24 cellular contexts compared by ENCODE assay signal in genomic region chr12:132630672-132631071, GRCh38. TPM values are rescaled to one million over a fixed set of nuclear protein-coding genes. Genes with fewer than 3 reads are reported as not detected.
DNase-seq lines count a peak whose midpoint lies in the region; ATAC-seq and TF ChIP-seq lines count a peak whose summit lies in the region.
"Had no signal": no experiment of that assay in that cellular context is flagged by ENCODE, and none has a peak within 500 bp of the region (broad histone marks: within the 10 kb centered on the region; RNA-seq: fewer than 3 reads in every experiment).

No MANE protein-coding gene starts in this region.

- peaks cover 9% of the 10 kb centered on the region for H3K27me3 Mint-ChIP-seq in endothelial cell (ENCODE audit: unreplicated experiment)
- H3K27me3 Mint-ChIP-seq in CD8-positive, alpha-beta T cell (ENCODE audit: low read depth) = no peaks in the 10 kb centered on the region
- H3K27me3 Mint-ChIP-seq: CD4-positive, alpha-beta T cell had no signal

- intact Hi-C loops in left lung (cut with DNase I) (no loop called here), upper lobe of right lung (cut with DNase I) (no loop called here)
- intact Hi-C loops in CD8-positive, alpha-beta T cell (cut with DNase I, micrococcal nuclease) = no loop called here

- DNase-seq in endothelial cell (ENCODE audit: low spot score) (no peak), left lung (no peak), upper lobe of right lung (no peak), ureter (ENCODE audit: low spot score) (no peak), right atrium auricular region (ENCODE audit: low spot score) (no peak)
- no peak for DNase-seq in CD8-positive, alpha-beta T cell
- DNase-seq: 8988T; ACHN; AML-193; BE2C; CD4-positive, alpha-beta T cell; COR-L47; DMS79; EL; GDM1; GM23248; H7; HCEC 1CT had no signal

- TF ChIP-seq CTCF in HEK293 (tag by site-specific recombination; IDR thresholded peaks at IDR 0.05) (no peak), endothelial cell (IDR thresholded peaks at IDR 0.05; ENCODE audit: unreplicated experiment) (no peak), left lung (IDR thresholded peaks at IDR 0.05) (no peak), upper lobe of right lung (IDR thresholded peaks at IDR 0.05) (no peak), right atrium auricular region (IDR thresholded peaks at IDR 0.05) (no peak)
- TF ChIP-seq CTCF in CD8-positive, alpha-beta T cell (IDR thresholded peaks at IDR 0.05) = no peak

- no peaks in the 10 kb centered on the region for H3K9me3 Mint-ChIP-seq in endothelial cell (ENCODE audit: unreplicated experiment)
- no peaks in the 10 kb centered on the region for H3K9me3 Mint-ChIP-seq in CD8-positive, alpha-beta T cell
- H3K9me3 Mint-ChIP-seq: CD4-positive, alpha-beta T cell had no signal

- CTCF ChIA-PET in HEK293 (lab: Yijun Ruan, JAX) = interaction anchor here (0.9 to 1.3 kb wide), 2 partner anchors 10 to 16 kb away, joined by 3 read pairs; no protein-coding TSS in a partner anchor
- CTCF ChIA-PET in CD8-positive, alpha-beta T cell (lab: Charles Lee) = interaction anchor here (0.6 to 1.0 kb wide), 2 partner anchors 32 to 221 kb away, joined by 3 read pairs; no protein-coding TSS in a partner anchor

- ATAC-seq in left lung (peak; percentile 42), upper lobe of right lung (peak; percentile 9)
- ATAC-seq in CD8-positive, alpha-beta T cell = no peak
- ATAC-seq: A549, GM12878 had no signal

- POLR2A ChIA-PET in HEK293 (lab: Yijun Ruan, JAX) = no interaction called here
- POLR2A ChIA-PET in CD8-positive, alpha-beta T cell (lab: Charles Lee) = no interaction called here

- H3K27ac ChIP-seq in HEK293 (ENCODE audit: extremely low read depth, low read depth, low read length) (no peak overlapping the region), left lung (no peak overlapping the region), upper lobe of right lung (no peak overlapping the region), right atrium auricular region (no peak overlapping the region)
- H3K27ac ChIP-seq in CD8-positive, alpha-beta T cell (ENCODE audit: low read depth, low read length) = no peak overlapping the region
- H3K27ac ChIP-seq: A549; BLaER1 treated with 17β-estradiol and CSF1 and Interleukin-3, amounts not matched to agents 10 nM and 100 nM; GM23248 had no signal

- H3K27ac Mint-ChIP-seq in endothelial cell (ENCODE audit: unreplicated experiment) = no peak overlapping the region
- H3K27ac Mint-ChIP-seq in CD8-positive, alpha-beta T cell = no peak overlapping the region
- H3K27ac Mint-ChIP-seq: CD14-positive monocyte; CD4-positive, alpha-beta T cell had no signal

- H3K4me3 Mint-ChIP-seq in endothelial cell (ENCODE audit: unreplicated experiment) = peak overlapping the region; percentile 77
- no peak overlapping the region for H3K4me3 Mint-ChIP-seq in CD8-positive, alpha-beta T cell
- H3K4me3 Mint-ChIP-seq: CD14-positive monocyte; CD4-positive, alpha-beta T cell had no signal

- H3K9me3 ChIP-seq in HEK293 (ENCODE audit: control insufficient read depth, insufficient read depth, low read depth, low read length) (no peaks in the 10 kb centered on the region), left lung (no peaks in the 10 kb centered on the region), upper lobe of right lung (no peaks in the 10 kb centered on the region), right atrium auricular region (no peaks in the 10 kb centered on the region)
- no peaks in the 10 kb centered on the region for H3K9me3 ChIP-seq in CD8-positive, alpha-beta T cell (ENCODE audit: low read length)
- H3K9me3 ChIP-seq: A549; BE2C; BLaER1 treated with 17β-estradiol and CSF1 and Interleukin-3, amounts not matched to agents 10 nM and 100 nM had no signal

- no peaks in the 10 kb centered on the region for H3K4me1 ChIP-seq in HEK293 (ENCODE audit: control insufficient read depth, insufficient read depth, low read length)
- no peaks in the 10 kb centered on the region for H3K4me1 ChIP-seq in left lung
- H3K4me1 ChIP-seq in upper lobe of right lung = no peaks in the 10 kb centered on the region
- H3K4me1 ChIP-seq in CD8-positive, alpha-beta T cell (ENCODE audit: insufficient read depth, low read length) = no peaks in the 10 kb centered on the region
- no peaks in the 10 kb centered on the region for H3K4me1 ChIP-seq in right atrium auricular region
- H3K4me1 ChIP-seq: A549, BE2C had no signal

- H3K27me3 ChIP-seq in left lung (no peaks in the 10 kb centered on the region), upper lobe of right lung (no peaks in the 10 kb centered on the region), right atrium auricular region (no peaks in the 10 kb centered on the region)
- H3K27me3 ChIP-seq in CD8-positive, alpha-beta T cell (ENCODE audit: insufficient read depth, low read length) = no peaks in the 10 kb centered on the region
- H3K27me3 ChIP-seq: BE2C; BLaER1 treated with 17β-estradiol and CSF1 and Interleukin-3, amounts not matched to agents 10 nM and 100 nM had no signal

- H3K36me3 ChIP-seq in HEK293 (ENCODE audit: control insufficient read depth in 2 of 2, insufficient read depth in 1 of 2, low read length in 2 of 2) (peaks cover 25 to 95% of the 10 kb centered on the region in 2 experiments), left lung (peaks cover 0 to 82% of the 10 kb centered on the region in 2 donors), upper lobe of right lung (peaks cover 51% of the 10 kb centered on the region), right atrium auricular region (peaks cover 36% of the 10 kb centered on the region)
- peaks cover 5% of the 10 kb centered on the region for H3K36me3 ChIP-seq in CD8-positive, alpha-beta T cell (ENCODE audit: insufficient read depth, low read length)

- peaks cover under 1% of the 10 kb centered on the region for H3K4me1 Mint-ChIP-seq in endothelial cell (ENCODE audit: unreplicated experiment)
- H3K4me1 Mint-ChIP-seq in CD8-positive, alpha-beta T cell (ENCODE audit: low read depth) = no peaks in the 10 kb centered on the region
- H3K4me1 Mint-ChIP-seq: CD14-positive monocyte had no signal

- H3K4me3 ChIP-seq in HEK293 (ENCODE audit: low read depth, low read length) = no peak overlapping the region
- no peak overlapping the region for H3K4me3 ChIP-seq in left lung
- no peak overlapping the region for H3K4me3 ChIP-seq in upper lobe of right lung
- H3K4me3 ChIP-seq in CD8-positive, alpha-beta T cell (ENCODE audit: low read depth, low read length) = no peak overlapping the region
- H3K4me3 ChIP-seq in right atrium auricular region = no peak overlapping the region
- H3K4me3 ChIP-seq: A549; BLaER1 treated with 17β-estradiol and CSF1 and Interleukin-3, amounts not matched to agents 10 nM and 100 nM; GM12878; GM23248 had no signal

- H3K36me3 Mint-ChIP-seq in endothelial cell (ENCODE audit: low read depth, unreplicated experiment) = peaks cover 63% of the 10 kb centered on the region
- H3K36me3 Mint-ChIP-seq in CD8-positive, alpha-beta T cell = peaks cover 61% of the 10 kb centered on the region

TF ChIP-seq in HEK293, 187 proteins besides CTCF, POLR2A, EP300 and RAD21:
- peak; percentile 89; the same call in 1 of the 2 replicates for TF ChIP-seq ZNF184 (tag by site-specific recombination; IDR thresholded peaks at IDR 0.05)
- no peak for TF ChIP-seq ZSCAN4 (tag by site-specific recombination; IDR thresholded peaks at IDR 0.05)
- peak; percentile 81 for TF ChIP-seq ZNF10 (tag by site-specific recombination; IDR thresholded peaks at IDR 0.05)
TF ChIP-seq in HEK293: peak in this region for 2.

RNA-seq across cellular contexts. Expression of gene P2RX2, which starts 12.1 kb away (rescaled TPM):
- total RNA-seq in endothelial cell (ENCODE audit: unreplicated experiment) (not detected), left lung (not detected), upper lobe of right lung (0.55 TPM), ureter (0.36 TPM), right atrium auricular region (not detected)
- not detected for total RNA-seq in CD8-positive, alpha-beta T cell
- total RNA-seq: CD4-positive, alpha-beta T cell; GM12878; GM23248 had no signal

RNA-seq across cellular contexts. Expression of gene LRCOL1, which starts 20.3 kb away (rescaled TPM):
- total RNA-seq in endothelial cell (ENCODE audit: unreplicated experiment) (not detected), left lung (1 to 10 TPM in 1 of 2 donors, under 1 TPM in 1; 0.84 to 1.6 TPM), upper lobe of right lung (1.8 TPM), ureter (not detected), right atrium auricular region (not detected)
- total RNA-seq in CD8-positive, alpha-beta T cell = not detected
- total RNA-seq: CD4-positive, alpha-beta T cell; GM12878; GM23248; H1; H7 had no signal

RNA-seq across cellular contexts. Expression of gene POLE, which starts 56.5 kb away (rescaled TPM):
- total RNA-seq in endothelial cell (ENCODE audit: unreplicated experiment) (137 TPM), left lung (10 to 100 TPM; 29.2 to 32.7 TPM), upper lobe of right lung (23.5 TPM), ureter (42.4 TPM), right atrium auricular region (10 to 100 TPM; 10.2 to 13.9 TPM)
- 10 to 100 TPM; 25.9 to 31.1 TPM for total RNA-seq in CD8-positive, alpha-beta T cell

RNA-seq across cellular contexts. Expression of gene PXMP2, which starts 56.7 kb away (rescaled TPM):
- total RNA-seq in endothelial cell (ENCODE audit: unreplicated experiment) (18.6 TPM), left lung (10 to 100 TPM; 16.6 to 21.7 TPM), upper lobe of right lung (21.2 TPM), ureter (11.8 TPM), right atrium auricular region (10 to 100 TPM; 43.0 to 65.7 TPM)
- total RNA-seq in CD8-positive, alpha-beta T cell = 1 to 10 TPM; 1.2 to 1.8 TPM
